31 cellular contexts compared by ENCODE assay signal in genomic region chr13:98054301-98054700, GRCh38.
"Had no signal": no experiment of that assay in that cellular context is flagged by ENCODE, and none has a peak within 500 bp of the region (broad histone marks: within the 10 kb centered on the region; RNA-seq: fewer than 3 reads in every experiment).

No MANE protein-coding gene starts in this region.

- H3K9me3 Mint-ChIP-seq: activated CD4-positive, alpha-beta memory T cell treated with anti-CD3 and anti-CD28 coated beads, Interleukin-2, amount 10 ng/mL, durations not matched to agents 7 days and 5 days; T-helper 1 cell treated with Interleukin-12 subunit alpha and Interleukin-12 subunit beta and Interleukin-4 antibody, amounts not matched to agents 30 μg/mL and 1 μg/mL, for 36 hours had no signal

- H3K27ac Mint-ChIP-seq: activated CD4-positive, alpha-beta memory T cell treated with anti-CD3 and anti-CD28 coated beads, Interleukin-2, amount 10 ng/mL, durations not matched to agents 7 days and 5 days; activated CD8-positive, alpha-beta memory T cell treated with anti-CD3 and anti-CD28 coated beads, Interleukin-2, amount 10 ng/mL, durations not matched to agents 7 days and 5 days; activated naive CD8-positive, alpha-beta T cell treated with anti-CD3 and anti-CD28 coated beads for 36 hours; T-helper 1 cell treated with Interleukin-12 subunit alpha and Interleukin-12 subunit beta and Interleukin-4 antibody, amounts not matched to agents 30 μg/mL and 1 μg/mL, for 36 hours; T-helper 2 cell treated with Interferon-gamma antibody and Interleukin-4, amounts not matched to agents 5 μg/mL and 100 μg/mL, for 36 hours had no signal

- FAIRE-seq: TTC549 had no signal

- H3K4me1 ChIP-seq: Peyer's patch had no signal

- H3K4me3 ChIP-seq: Peyer's patch had no signal

- H3K27me3 ChIP-seq: brain microvascular endothelial cell, Peyer's patch had no signal

- H3K36me3 Mint-ChIP-seq: activated CD8-positive, alpha-beta memory T cell treated with anti-CD3 and anti-CD28 coated beads, Interleukin-2, amount 10 ng/mL, durations not matched to agents 7 days and 5 days; activated naive CD8-positive, alpha-beta T cell treated with anti-CD3 and anti-CD28 coated beads for 36 hours had no signal

- H3K36me3 ChIP-seq: brain microvascular endothelial cell, Peyer's patch had no signal

- H3K4me3 Mint-ChIP-seq: activated CD4-positive, alpha-beta memory T cell treated with anti-CD3 and anti-CD28 coated beads, Interleukin-2, amount 10 ng/mL, durations not matched to agents 7 days and 5 days; activated CD8-positive, alpha-beta memory T cell treated with anti-CD3 and anti-CD28 coated beads, Interleukin-2, amount 10 ng/mL, durations not matched to agents 7 days and 5 days; activated naive CD8-positive, alpha-beta T cell treated with anti-CD3 and anti-CD28 coated beads for 36 hours; T-helper 1 cell treated with Interleukin-12 subunit alpha and Interleukin-12 subunit beta and Interleukin-4 antibody, amounts not matched to agents 30 μg/mL and 1 μg/mL, for 36 hours; T-helper 2 cell treated with Interferon-gamma antibody and Interleukin-4, amounts not matched to agents 5 μg/mL and 100 μg/mL, for 36 hours had no signal

- DNase-seq: activated CD4-positive, alpha-beta memory T cell treated with anti-CD3 and anti-CD28 coated beads, Interleukin-2, amount 10 ng/mL, durations not matched to agents 7 days and 5 days; activated CD4-positive, alpha-beta T cell treated with anti-CD3 and anti-CD28 coated beads for 1 hour; activated CD4-positive, alpha-beta T cell treated with anti-CD3 and anti-CD28 coated beads for 48 hours; activated CD4-positive, CD25-positive, alpha-beta regulatory T cell; activated CD8-positive, alpha-beta memory T cell treated with anti-CD3 and anti-CD28 coated beads for 24 hours; activated CD8-positive, alpha-beta memory T cell treated with anti-CD3 and anti-CD28 coated beads, Interleukin-2, amount 10 ng/mL, durations not matched to agents 7 days and 5 days; activated CD8-positive, alpha-beta memory T cell treated with anti-CD3 and anti-CD28 coated beads, Interleukin-2, amount 50 U/mL, for 48 hours; activated effector memory CD4-positive, alpha-beta T cell treated with anti-CD3 and anti-CD28 coated beads, Interleukin-2, amount 50 U/mL, for 16 hours; activated naive CD4-positive, alpha-beta T cell; activated naive CD4-positive, alpha-beta T cell treated with anti-CD3 and anti-CD28 coated beads, Interleukin-2, amount 50 U/mL, for 16 hours; activated naive CD8-positive, alpha-beta T cell treated with anti-CD3 and anti-CD28 coated beads for 36 hours; activated T-cell treated with anti-CD3 and anti-CD28 coated beads, Interleukin-2, amount 50 U/mL, for 48 hours; amniotic stem cell; aorta; brain microvascular endothelial cell; central memory CD4-positive, alpha-beta T cell; Karpas-422; NCI-H1105; NCI-H1417 treated with DMSO at 0.1 percent for 48 hours; NCI-H1694 treated with DMSO at 0.1 percent for 48 hours; NCI-H2029; NCI-H524 treated with DMSO at 0.1 percent for 48 hours; NK-92 treated with Interleukin-12 subunit alpha and Interleukin-12 subunit beta, amount 100 ng/mL, for 24 hours; PC-3; Peyer's patch; SIG-M5 had no signal

- H3K27ac ChIP-seq: brain microvascular endothelial cell, Peyer's patch, RWPE1 had no signal

- ATAC-seq: activated CD8-positive, alpha-beta memory T cell treated with anti-CD3 and anti-CD28 coated beads, Interleukin-2, amount 10 ng/mL, durations not matched to agents 7 days and 5 days; PC-3; Right ventricle myocardium inferior had no signal

- H3K27me3 Mint-ChIP-seq: activated CD8-positive, alpha-beta memory T cell treated with anti-CD3 and anti-CD28 coated beads, Interleukin-2, amount 10 ng/mL, durations not matched to agents 7 days and 5 days had no signal

- H3K4me1 Mint-ChIP-seq: activated CD4-positive, alpha-beta memory T cell treated with anti-CD3 and anti-CD28 coated beads, Interleukin-2, amount 10 ng/mL, durations not matched to agents 7 days and 5 days; activated CD8-positive, alpha-beta memory T cell treated with anti-CD3 and anti-CD28 coated beads, Interleukin-2, amount 10 ng/mL, durations not matched to agents 7 days and 5 days; activated naive CD8-positive, alpha-beta T cell treated with anti-CD3 and anti-CD28 coated beads for 36 hours had no signal

- H3K9me3 ChIP-seq: Peyer's patch had no signal
